ENCODE assay signal across 27 cellular contexts in the genomic region with DNA sequence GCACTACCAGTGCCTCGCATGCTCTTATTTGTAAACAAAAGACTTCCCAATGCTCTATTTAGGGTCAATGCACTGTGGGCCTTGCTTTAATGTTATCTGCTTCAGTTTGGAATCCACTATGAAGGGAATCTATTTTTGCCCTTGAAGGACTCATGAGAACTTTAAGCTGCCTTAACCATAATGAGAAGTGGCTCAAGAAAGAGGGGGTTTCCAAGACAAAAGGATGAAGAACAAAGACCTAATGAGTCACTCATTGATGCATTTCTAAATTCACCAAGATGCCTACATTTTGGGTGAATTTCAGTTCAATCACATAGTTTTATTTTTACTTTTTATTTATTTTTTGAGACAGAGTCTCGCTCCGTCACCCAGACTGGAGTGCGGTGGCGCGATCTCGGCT.
DNase-seq lines count a peak whose midpoint lies in the region; ATAC-seq, FAIRE-seq and TF ChIP-seq lines count a peak whose summit lies in the region.
"Had no signal": no experiment of that assay in that cellular context is flagged by ENCODE, and none has a peak within 500 bp of the region (broad histone marks: within the 10 kb centered on the region; RNA-seq: fewer than 3 reads in every experiment).

No MANE protein-coding gene starts in this region.

- peak overlapping the region; percentile 62 for H3K27ac ChIP-seq in GM12878 (ENCODE audit: control insufficient read depth, insufficient read depth)
- H3K27ac ChIP-seq: Peyer's patch, SJCRH30 had no signal

- no peak overlapping the region for H2AFZ ChIP-seq in GM12878 (ENCODE audit: control insufficient read depth, low read depth, low read length)

- no peak for TF ChIP-seq POLR2A in GM12878 (IDR thresholded peaks at IDR 0.05; ENCODE audit: low read depth, low read length)

- peaks cover 21% of the 10 kb centered on the region for H3K4me1 ChIP-seq in GM12878 (ENCODE audit: control insufficient read depth, insufficient read depth, low read length)
- H3K4me1 ChIP-seq: SJCRH30 had no signal

- RAD21 ChIA-PET in GM12878 (lab: Charles Lee; ENCODE audit: unreplicated experiment) = interaction anchor here (1.0 to 2.1 kb wide), 3 partner anchors 12 to 83 kb away, joined by 3 to 13 read pairs (median 3); no protein-coding TSS in a partner anchor

- CTCF ChIA-PET in GM12878 (lab: Yijun Ruan, JAX) = interaction anchor here (1.2 to 1.3 kb wide), 2 partner anchors 11 to 28 kb away, joined by 3 read pairs; no protein-coding TSS in a partner anchor

- BruUV-seq in GM12878 (replicated peaks; lab: Mats Ljungman, UMichigan) = no TSS peak

- POLR2A ChIA-PET in GM12878 (lab: Charles Lee) = interaction anchor here (0.6 to 1.0 kb wide), 4 partner anchors 10 to 61 kb away, joined by 3 to 4 read pairs (median 3); no protein-coding TSS in a partner anchor

- no peaks in the 10 kb centered on the region for H3K27me3 ChIP-seq in GM12878 (replicated peaks in 1 of 2; ENCODE audit: control insufficient read depth in 2 of 2, insufficient read depth in 2 of 2, low read length in 1 of 2)
- H3K27me3 ChIP-seq: Peyer's patch, SJCRH30 had no signal

- no peak overlapping the region for H3K4me2 ChIP-seq in GM12878 (ENCODE audit: control insufficient read depth, insufficient read depth)
- H3K4me2 ChIP-seq: A549 had no signal

- DNase-seq in GM13976 (ENCODE audit: low spot score) (peak; percentile 71), GM12878 (ENCODE audit: low read depth, low spot score) (no peak)
- no peak for DNase-seq in stimulated activated CD4-positive, alpha-beta T cell treated with anti-CD3 and anti-CD28 coated beads, Interleukin-4, amount 100 ng/mL, for 4 hours
- DNase-seq: DMS53, GDM1, H7, MM.1S, NCI-H1092 treated with DMSO at 0.1 percent for 48 hours, NCI-H1436 treated with DMSO at 0.1 percent for 48 hours, NCI-H1930, NCI-H226, NCI-H524, NCI-H82, Peyer's patch, SJCRH30, T-helper 1 cell had no signal

- SMC1A ChIA-PET in GM12878 (lab: Charles Lee; ENCODE audit: uncharacterized antibody, unreplicated experiment) = interaction anchor here (0.9 to 2.8 kb wide), 7 partner anchors 9 to 271 kb away, joined by 3 to 13 read pairs (median 4); no protein-coding TSS in a partner anchor

- TF ChIP-seq CTCF in GM13976 (IDR thresholded peaks at IDR 0.05; ENCODE audit: borderline replicate concordance, control extremely low read depth, extremely low read depth, insufficient read depth, missing control alignments) (no peak), GM12878 (IDR thresholded peaks at IDR 0.05 in 2 of 3, conservative IDR thresholded peaks at IDR 0.05 in 1 of 3; ENCODE audit: control insufficient read depth in 2 of 3, extremely low read depth in 1 of 3, insufficient read depth in 1 of 3, low read depth in 3 of 3, low read length in 3 of 3) (no peak)

- no peaks in the 10 kb centered on the region for H3K79me2 ChIP-seq in GM12878 (ENCODE audit: control insufficient read depth, insufficient read depth, low read length)

- ATAC-seq in GM18907 (IDR thresholded peaks at IDR 0.05; ENCODE audit: unreplicated experiment) (peak; percentile 52), HG03354 (IDR thresholded peaks at IDR 0.05; ENCODE audit: poor library complexity, severe bottlenecking, unreplicated experiment) (peak; percentile 72), GM12878 (peak; percentile 73), GM19023 (IDR thresholded peaks at IDR 0.05; ENCODE audit: unreplicated experiment) (no peak), GM18858 (IDR thresholded peaks at IDR 0.05; ENCODE audit: unreplicated experiment) (no peak), GM21619 (IDR thresholded peaks at IDR 0.05; ENCODE audit: unreplicated experiment) (no peak)
- ATAC-seq: A549, HepG2, K562 had no signal

- H3K4me3 ChIP-seq in GM12878 = no peak overlapping the region
- H3K4me3 ChIP-seq: A549, K562, Peyer's patch, SJCRH30 had no signal

- in situ Hi-C loops in GM13976 (cut with MboI; ENCODE audit: low sequenced_read_pairs, unreplicated experiment) = no loop called here
- in situ Hi-C loops in GM12878 (cut with MboI) = no loop called here

- WGBS in GM12878 (ENCODE audit: insufficient coverage, insufficient replicate concordance, low lambda C conversion rate, missing lambda C conversion rate) = 76% methylated on average over 7 of the region's 7 CpGs

- intact Hi-C loops in GM12878 (cut with micrococcal nuclease; ENCODE audit: unreplicated experiment) = loop anchor here (2.0 to 5.0 kb wide), 3 partner anchors 18 to 101 kb away; no protein-coding TSS in a partner anchor

- H3K36me3 ChIP-seq in GM12878 (ENCODE audit: control insufficient read depth in 2 of 2, insufficient read depth in 2 of 2, low read length in 1 of 2) = no peaks in the 10 kb centered on the region
- H3K36me3 ChIP-seq: Peyer's patch, SJCRH30 had no signal

- no peak for TF ChIP-seq EP300 in GM12878 (IDR thresholded peaks at IDR 0.05; ENCODE audit: borderline replicate concordance in 1 of 2, control insufficient read depth in 1 of 2, low read depth in 2 of 2, low read length in 2 of 2)

- no peaks in the 10 kb centered on the region for H3K9me3 ChIP-seq in GM12878 (replicated peaks; ENCODE audit: control insufficient read depth, insufficient read depth, low read length)
- H3K9me3 ChIP-seq: A549, Peyer's patch, SJCRH30 had no signal

- no peaks in the 10 kb centered on the region for H4K20me1 ChIP-seq in GM12878 (ENCODE audit: control insufficient read depth, insufficient read depth)

- FAIRE-seq in GM12878 (lab: Jason Lieb, UNC) = no peak
- FAIRE-seq: A549, D721Med, GM12892, GM19239, HepG2, K562 had no signal

- no peak overlapping the region for H3K9ac ChIP-seq in GM12878 (ENCODE audit: control insufficient read depth, insufficient read depth, low read length)

- TF ChIP-seq RAD21 in GM12878 (IDR thresholded peaks at IDR 0.05; ENCODE audit: insufficient read depth, low read depth, low read length) = no peak

TF ChIP-seq in GM12878, 131 proteins besides CTCF, POLR2A, EP300 and RAD21 (continues in another document):
- no peak for TF ChIP-seq IKZF1 (conservative IDR thresholded peaks at IDR 0.05)
- peak; percentile 52 for TF ChIP-seq BCL11A (IDR thresholded peaks at IDR 0.05; ENCODE audit: low read depth, low read length)
- peak; percentile 43; the same call in 1 of the 2 replicates for TF ChIP-seq ZNF24 (IDR thresholded peaks at IDR 0.05)
- TF ChIP-seq HDAC6 (IDR thresholded peaks at IDR 0.05; ENCODE audit: unreplicated experiment) = no peak
- TF ChIP-seq, protein P1, sequence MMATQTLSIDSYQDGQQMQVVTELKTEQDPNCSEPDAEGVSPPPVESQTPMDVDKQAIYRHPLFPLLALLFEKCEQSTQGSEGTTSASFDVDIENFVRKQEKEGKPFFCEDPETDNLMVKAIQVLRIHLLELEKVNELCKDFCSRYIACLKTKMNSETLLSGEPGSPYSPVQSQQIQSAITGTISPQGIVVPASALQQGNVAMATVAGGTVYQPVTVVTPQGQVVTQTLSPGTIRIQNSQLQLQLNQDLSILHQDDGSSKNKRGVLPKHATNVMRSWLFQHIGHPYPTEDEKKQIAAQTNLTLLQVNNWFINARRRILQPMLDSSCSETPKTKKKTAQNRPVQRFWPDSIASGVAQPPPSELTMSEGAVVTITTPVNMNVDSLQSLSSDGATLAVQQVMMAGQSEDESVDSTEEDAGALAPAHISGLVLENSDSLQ (IDR thresholded peaks at IDR 0.05) = peak; percentile 33; the same call in 1 of the 2 replicates
- TF ChIP-seq, protein P2, sequence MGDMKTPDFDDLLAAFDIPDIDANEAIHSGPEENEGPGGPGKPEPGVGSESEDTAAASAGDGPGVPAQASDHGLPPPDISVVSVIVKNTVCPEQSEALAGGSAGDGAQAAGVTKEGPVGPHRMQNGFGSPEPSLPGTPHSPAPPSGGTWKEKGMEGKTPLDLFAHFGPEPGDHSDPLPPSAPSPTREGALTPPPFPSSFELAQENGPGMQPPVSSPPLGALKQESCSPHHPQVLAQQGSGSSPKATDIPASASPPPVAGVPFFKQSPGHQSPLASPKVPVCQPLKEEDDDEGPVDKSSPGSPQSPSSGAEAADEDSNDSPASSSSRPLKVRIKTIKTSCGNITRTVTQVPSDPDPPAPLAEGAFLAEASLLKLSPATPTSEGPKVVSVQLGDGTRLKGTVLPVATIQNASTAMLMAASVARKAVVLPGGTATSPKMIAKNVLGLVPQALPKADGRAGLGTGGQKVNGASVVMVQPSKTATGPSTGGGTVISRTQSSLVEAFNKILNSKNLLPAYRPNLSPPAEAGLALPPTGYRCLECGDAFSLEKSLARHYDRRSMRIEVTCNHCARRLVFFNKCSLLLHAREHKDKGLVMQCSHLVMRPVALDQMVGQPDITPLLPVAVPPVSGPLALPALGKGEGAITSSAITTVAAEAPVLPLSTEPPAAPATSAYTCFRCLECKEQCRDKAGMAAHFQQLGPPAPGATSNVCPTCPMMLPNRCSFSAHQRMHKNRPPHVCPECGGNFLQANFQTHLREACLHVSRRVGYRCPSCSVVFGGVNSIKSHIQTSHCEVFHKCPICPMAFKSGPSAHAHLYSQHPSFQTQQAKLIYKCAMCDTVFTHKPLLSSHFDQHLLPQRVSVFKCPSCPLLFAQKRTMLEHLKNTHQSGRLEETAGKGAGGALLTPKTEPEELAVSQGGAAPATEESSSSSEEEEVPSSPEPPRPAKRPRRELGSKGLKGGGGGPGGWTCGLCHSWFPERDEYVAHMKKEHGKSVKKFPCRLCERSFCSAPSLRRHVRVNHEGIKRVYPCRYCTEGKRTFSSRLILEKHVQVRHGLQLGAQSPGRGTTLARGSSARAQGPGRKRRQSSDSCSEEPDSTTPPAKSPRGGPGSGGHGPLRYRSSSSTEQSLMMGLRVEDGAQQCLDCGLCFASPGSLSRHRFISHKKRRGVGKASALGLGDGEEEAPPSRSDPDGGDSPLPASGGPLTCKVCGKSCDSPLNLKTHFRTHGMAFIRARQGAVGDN (IDR thresholded peaks at IDR 0.05) = 0 out of 2 replicates have a peak, but pooled peaks have one; percentile 10
- TF ChIP-seq MEF2A (IDR thresholded peaks at IDR 0.05; ENCODE audit: insufficient read depth, low read depth, low read length) = 0 out of 2 replicates have a peak, but pooled peaks have one; percentile 38
- peak; percentile 35; the same call in 1 of the 2 replicates for TF ChIP-seq RUNX3 (IDR thresholded peaks at IDR 0.05; ENCODE audit: low read length)
- no peak for TF ChIP-seq STAT1 (conservative IDR thresholded peaks at IDR 0.05)
- TF ChIP-seq CEBPB (IDR thresholded peaks at IDR 0.05; ENCODE audit: borderline replicate concordance in 1 of 2, low read depth in 2 of 2, low read length in 2 of 2) = no peak
- no peak for TF ChIP-seq CREB1 (IDR thresholded peaks at IDR 0.05; ENCODE audit: low read depth)

Comparison
In these comparisons a context has a peak if more than half of its experiments do, and no peak if none do; other contexts are left out.
1. ATAC-seq: peak in GM18907 (single experiment), HG03354 (single experiment) and GM12878 (single experiment); none in GM19023 (single experiment), GM18858 (single experiment) and GM21619 (single experiment).